Comparison of ENCODE assay signal across 12 cellular contexts in the genomic region with DNA sequence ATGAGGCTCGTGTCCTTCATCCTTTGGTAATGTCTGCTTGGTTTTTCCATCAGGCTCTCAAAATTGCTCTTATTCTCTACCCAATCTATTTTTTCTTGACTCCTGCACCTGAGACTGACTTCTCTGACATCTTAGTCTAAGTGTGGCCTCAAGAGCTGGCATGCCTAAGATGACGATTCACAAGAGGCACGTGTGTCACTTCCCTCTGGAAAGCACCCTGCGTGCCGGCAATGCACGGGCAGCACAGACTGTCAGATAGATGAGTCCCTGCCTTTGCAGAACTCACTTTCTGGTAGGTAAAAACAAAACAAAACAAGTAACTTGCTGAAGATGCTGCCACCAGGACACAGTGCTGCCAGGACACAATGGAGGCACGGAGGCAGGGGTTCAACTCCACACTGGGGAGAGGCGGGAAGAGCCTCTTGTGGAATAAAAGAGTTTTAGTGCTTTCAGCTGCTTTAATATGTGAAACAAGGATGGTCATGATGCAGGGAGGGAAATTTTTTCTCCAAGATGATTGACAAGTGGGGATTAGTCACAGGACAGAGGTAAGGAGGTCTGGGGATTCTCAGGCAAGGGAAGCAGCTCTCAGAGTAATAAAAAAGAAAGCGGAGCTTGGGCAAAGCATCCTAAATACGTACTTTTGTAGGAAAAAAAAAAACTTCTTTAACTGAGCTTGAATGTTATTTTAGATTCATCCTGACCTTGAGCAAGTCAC. TPM values are rescaled to one million over a fixed set of nuclear protein-coding genes. Genes with fewer than 3 reads are reported as not detected.
DNase-seq lines count a peak whose midpoint lies in the region; ATAC-seq and TF ChIP-seq lines count a peak whose summit lies in the region.
"Had no signal": no experiment of that assay in that cellular context is flagged by ENCODE, and none has a peak within 500 bp of the region (broad histone marks: within the 10 kb centered on the region; RNA-seq: fewer than 3 reads in every experiment).

No MANE protein-coding gene starts in this region.

- TF ChIP-seq CTCF in CD14-positive monocyte (IDR thresholded peaks at IDR 0.05) (no peak), RWPE1 (conservative IDR thresholded peaks at IDR 0.05; ENCODE audit: low read depth) (no peak)

- CTCF ChIA-PET in RWPE1 (lab: Yijun Ruan, JAX): interaction anchor here (0.7 kb wide), 1 partner anchor 214 kb away, joined by 4 read pairs; no protein-coding TSS in a partner anchor

- intact Hi-C loops in CD14-positive monocyte (cut with micrococcal nuclease): loop anchor here in 1 of 2 donors (5.0 kb wide), 1 partner anchor 47 kb away; no protein-coding TSS in a partner anchor

- in situ Hi-C loops in ACHN (cut with HindIII; ENCODE audit: low pct_ligation_motif_present, low pct_unique_long_range_greater_than_20kb, low sequenced_read_pairs): no loop called here

- POLR2A ChIA-PET in RWPE1 (lab: Yijun Ruan, JAX; ENCODE audit: low non-redundant PET): no interaction called here

- H3K9me3 Mint-ChIP-seq in CD14-positive monocyte: no peaks in the 10 kb centered on the region

- H3K27ac ChIP-seq in caudate nucleus (ENCODE audit: low read depth, low read length) (no peak overlapping the region), RWPE1 (no peak overlapping the region)
- H3K27ac ChIP-seq: BLaER1, stomach had no signal

- ATAC-seq in GM18868 (IDR thresholded peaks at IDR 0.05; ENCODE audit: unreplicated experiment) (peak; percentile 100), HG02588 (IDR thresholded peaks at IDR 0.05; ENCODE audit: unreplicated experiment) (peak; percentile 98), HG03520 (IDR thresholded peaks at IDR 0.05; ENCODE audit: unreplicated experiment) (peak; percentile 99)

- H3K27me3 Mint-ChIP-seq in CD14-positive monocyte (ENCODE audit: low read depth in 3 of 3): peaks cover 0 to 2% (median 0%) of the 10 kb centered on the region in 3 donors

- DNase-seq in CD14-positive monocyte (ENCODE audit: low spot score): no peak
- DNase-seq in cerebellar cortex (ENCODE audit: low spot score): no peak
- DNase-seq in caudate nucleus (lab: John Stamatoyannopoulos, UW): no peak
- no peak for DNase-seq in RWPE1 (ENCODE audit: low spot score)
- no peak for DNase-seq in ACHN
- DNase-seq: anterior cingulate cortex, mesenchymal stem cell, stomach had no signal

- peaks cover 25 to 35% of the 10 kb centered on the region in 2 donors for H3K36me3 Mint-ChIP-seq in CD14-positive monocyte

- no peak overlapping the region for H3K4me3 Mint-ChIP-seq in CD14-positive monocyte

- peak overlapping the region in 5 of 7 donors; percentile 9 to 83 (median 39) for H3K27ac Mint-ChIP-seq in CD14-positive monocyte

- peaks cover 11% of the 10 kb centered on the region for H3K4me1 Mint-ChIP-seq in CD14-positive monocyte

RNA-seq across cellular contexts. Expression of a gene that starts 27.3 kb away (rescaled TPM):
- polyA plus RNA-seq in CD14-positive monocyte: 10 to 100 TPM; 22.4 to 27.6 TPM

RNA-seq across cellular contexts. Expression of a gene that starts 51.2 kb away (rescaled TPM):
- polyA plus RNA-seq in CD14-positive monocyte: not detected
- polyA plus RNA-seq: stomach had no signal
